ENCODE assay signal across 11 cellular contexts in the genomic region with DNA sequence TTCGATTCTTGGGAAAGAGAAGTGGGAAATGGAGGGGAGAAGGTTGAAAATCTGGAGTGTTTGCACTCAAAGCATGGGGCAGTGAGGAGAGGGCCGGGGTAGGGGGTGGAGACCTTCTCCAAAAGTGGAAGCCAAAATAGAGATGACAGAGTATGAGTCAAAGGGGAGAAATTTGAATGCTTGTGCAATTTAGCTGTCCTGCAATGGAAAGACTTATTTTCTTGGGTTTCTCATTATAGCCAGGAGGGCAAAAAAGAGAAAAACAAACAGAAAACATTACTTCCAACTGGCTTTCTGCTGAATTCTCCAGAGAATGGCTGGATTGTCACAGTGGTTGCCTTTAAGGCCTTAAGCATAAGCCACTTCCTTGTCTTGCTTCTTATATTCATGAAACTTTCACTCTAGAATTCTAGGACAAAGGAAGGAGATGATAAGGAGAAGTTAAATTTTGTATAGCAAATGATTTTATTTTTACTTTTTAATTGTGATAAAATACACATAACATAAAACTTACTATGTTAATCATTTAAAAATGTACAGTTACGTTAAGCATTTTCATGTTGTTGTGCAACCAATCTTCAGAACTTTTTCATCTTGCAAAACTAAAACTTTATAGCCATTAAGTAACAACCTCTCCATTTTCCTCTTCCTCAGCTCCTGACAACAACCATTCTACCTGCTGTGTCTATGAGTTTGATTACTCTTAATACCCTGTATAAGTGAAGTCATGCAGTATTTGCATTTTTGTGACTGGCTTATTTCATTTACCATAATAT.
A peak's percentile ranks its signal among the peaks of the same experiment; 100 is the strongest.
DNase-seq lines count a peak whose midpoint lies in the region; TF ChIP-seq lines count a peak whose summit lies in the region.
"Had no signal": no experiment of that assay in that cellular context is flagged by ENCODE, and none has a peak within 500 bp of the region (broad histone marks: within the 10 kb centered on the region; RNA-seq: fewer than 3 reads in every experiment).

No MANE protein-coding gene starts in this region.

- TF ChIP-seq CTCF in AG10803 (conservative IDR thresholded peaks at IDR 0.05; ENCODE audit: low read length), result 0 out of 2 replicates have a peak, but pooled peaks have one; percentile 9

- H3K27ac ChIP-seq in HUES48 (ENCODE audit: low read depth, low read length), result peak overlapping the region; percentile 2

- peaks cover 11% of the 10 kb centered on the region; the same call in 1 of the 2 replicates for H3K4me1 ChIP-seq in HUES48 (ENCODE audit: control insufficient read depth, insufficient read depth, low read length)

- no peaks in the 10 kb centered on the region for H3K9me3 ChIP-seq in HUES48 (ENCODE audit: control insufficient read depth, insufficient read depth, low read length)

- H3K36me3 ChIP-seq in HUES48 (ENCODE audit: control insufficient read depth, insufficient read depth, low read length), result no peaks in the 10 kb centered on the region

- no peaks in the 10 kb centered on the region for H3K27me3 ChIP-seq in HUES48 (ENCODE audit: control insufficient read depth, insufficient read depth, low read length)

- no peak overlapping the region for H3K4me3 ChIP-seq in AG10803 (ENCODE audit: low read length)
- no peak overlapping the region for H3K4me3 ChIP-seq in HUES48 (ENCODE audit: low read depth, low read length)

- H3K9ac ChIP-seq in HUES48 (ENCODE audit: low read depth, low read length), result no peak overlapping the region

- DNase-seq in AG10803 (ENCODE audit: low read depth), result peak; percentile 81
- peak; percentile 37 for DNase-seq in astrocyte of the hippocampus (ENCODE audit: low read depth, low spot score)
- peak; percentile 69 for DNase-seq in iris pigment epithelial cell (ENCODE audit: low read depth)
- no peak for DNase-seq in dermis blood vessel endothelial cell
- DNase-seq in mesenteric fat pad (ENCODE audit: low spot score), result no peak
- DNase-seq in HUDEP-2 (lab: John Stamatoyannopoulos, UW; ENCODE audit: unreplicated experiment in 76 of 76), result no peak
- no peak for DNase-seq in iPS-NIHi11 (ENCODE audit: low spot score)
- DNase-seq: CD4-positive, alpha-beta T cell; NCI-H524 treated with DMSO at 0.1 percent for 48 hours; T-helper 17 cell had no signal

Comparison
In these comparisons a context has a peak if more than half of its experiments do, and no peak if none do; other contexts are left out.
1. DNase-seq: peak in AG10803 (single experiment), astrocyte of the hippocampus (single experiment) and iris pigment epithelial cell (single experiment); none in dermis blood vessel endothelial cell (single experiment), mesenteric fat pad (single experiment), HUDEP-2 (0 of 76) and iPS-NIHi11 (single experiment).